Comparison of ENCODE assay signal across 8 cellular contexts in the genomic region with DNA sequence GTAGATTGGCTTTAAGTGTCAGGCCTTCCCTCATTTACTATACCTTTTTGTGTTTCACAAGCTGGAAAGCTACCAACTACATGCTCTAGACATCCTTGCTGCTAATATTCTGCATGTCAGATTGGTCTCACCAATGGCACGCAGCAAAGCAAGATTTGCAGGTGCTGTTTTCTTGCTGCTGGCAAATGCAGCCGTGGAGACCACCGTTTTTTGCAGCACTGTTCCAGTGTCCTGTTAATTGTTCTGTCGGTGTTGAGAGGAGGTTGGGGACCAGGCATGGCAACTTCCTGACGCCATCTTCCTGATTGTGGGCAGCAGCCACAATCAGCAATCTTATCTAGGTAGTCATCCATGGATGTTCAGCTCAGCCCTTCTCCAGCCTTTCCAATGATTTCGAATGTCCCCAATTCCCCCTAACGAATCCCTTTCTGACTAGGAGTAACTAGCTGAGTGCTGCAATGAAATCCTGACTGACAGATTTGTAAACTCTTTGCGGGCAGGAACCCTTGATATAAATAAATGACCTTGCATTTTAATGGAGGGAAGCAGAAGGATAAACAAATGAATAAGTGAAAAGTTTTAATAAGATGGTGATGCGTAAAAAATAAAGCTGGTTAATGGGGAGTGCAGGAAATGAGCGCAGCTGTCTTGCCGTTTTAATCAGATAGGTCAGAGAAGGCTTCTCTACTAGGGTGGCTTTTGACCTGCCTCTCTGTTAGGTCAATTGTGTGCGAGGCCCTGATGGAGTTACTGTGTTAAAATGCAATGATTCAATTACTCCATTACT.
DNase-seq lines count a peak whose midpoint lies in the region; TF ChIP-seq lines count a peak whose summit lies in the region.

No MANE protein-coding gene starts in this region.

- H3K4me3 ChIP-seq in GM12865 (ENCODE audit: low read depth, low read length) (peak overlapping the region; percentile 65), choroid plexus epithelial cell (ENCODE audit: low read depth, low read length) (peak overlapping the region; percentile 77)

- peak overlapping the region; percentile 92 to 94 (median 93) for H3K4me3 Mint-ChIP-seq in nephron

- peak overlapping the region; percentile 99 to 100 (median 100) for H3K27ac Mint-ChIP-seq in nephron

- no peak for DNase-seq in GM12865 (ENCODE audit: low read depth)
- DNase-seq in NCI-H146 (lab: John Stamatoyannopoulos, UW): peak; percentile 47
- DNase-seq in choroid plexus epithelial cell (ENCODE audit: low read depth): no peak
- no peak for DNase-seq in EL
- no peak for DNase-seq in activated CD8-positive, alpha-beta memory T cell treated with anti-CD3 and anti-CD28 coated beads, Interleukin-2, amount 50 U/mL, for 48 hours
- DNase-seq in NCI-H1436 (lab: John Stamatoyannopoulos, UW): no peak
- no peak for DNase-seq in RPMI8226

- H3K9me3 Mint-ChIP-seq in nephron: no peaks in the 10 kb centered on the region

- H3K27me3 Mint-ChIP-seq in nephron (ENCODE audit: low read depth): no peaks in the 10 kb centered on the region

- peaks cover 36% of the 10 kb centered on the region for H3K4me1 Mint-ChIP-seq in nephron

- no peaks in the 10 kb centered on the region for H3K36me3 Mint-ChIP-seq in nephron (ENCODE audit: low read depth)

- TF ChIP-seq CTCF in GM12865 (IDR thresholded peaks at IDR 0.05; ENCODE audit: insufficient read depth, low read depth, low read length, missing control alignments) (no peak), choroid plexus epithelial cell (conservative IDR thresholded peaks at IDR 0.05; ENCODE audit: low read depth, low read length) (no peak), nephron (IDR thresholded peaks at IDR 0.05; ENCODE audit: unreplicated experiment in 3 of 3) (no peak)
